In the genomic region with DNA sequence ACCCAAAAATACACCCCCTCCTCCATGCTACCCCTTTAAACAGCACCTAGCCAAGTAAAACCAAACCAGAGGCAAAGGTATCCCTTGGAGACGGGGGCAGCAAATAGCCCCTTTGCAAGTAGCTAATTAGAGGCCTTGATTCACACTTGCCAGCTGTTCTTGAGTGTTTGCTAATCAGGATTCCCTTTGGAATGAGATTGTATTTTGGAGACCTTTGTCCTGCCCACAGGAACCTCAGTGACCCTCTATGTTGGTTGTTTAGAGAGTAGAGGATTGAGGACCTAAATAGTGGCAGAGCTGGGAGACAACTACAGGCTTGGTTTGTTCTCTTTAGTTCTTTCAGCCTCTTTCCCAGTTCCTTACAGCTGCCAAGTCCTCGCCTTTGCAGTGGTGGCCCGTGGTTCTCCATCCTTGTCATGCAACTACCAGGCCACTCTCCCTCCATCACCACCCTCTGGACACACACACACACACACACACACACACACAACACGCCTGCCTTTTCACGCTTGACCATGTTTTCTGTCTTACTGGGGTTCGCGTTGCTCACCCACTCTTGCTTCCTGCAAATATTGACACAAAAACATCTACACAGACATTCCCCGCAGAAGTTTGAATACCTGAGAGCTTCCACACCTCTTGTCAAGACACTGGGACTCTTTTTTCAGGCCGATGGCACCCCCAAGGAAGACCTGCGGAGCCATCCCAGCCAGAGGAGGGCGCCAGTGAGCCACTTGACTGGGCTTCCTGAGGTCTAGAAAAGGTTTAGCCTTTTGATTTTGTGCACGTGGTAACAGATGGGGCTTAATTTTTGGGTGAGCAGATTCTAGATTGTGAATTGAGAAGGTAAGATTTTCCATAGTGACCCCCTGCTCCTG, we compare ENCODE assay signal across 8 cellular contexts.
DNase-seq lines count a peak whose midpoint lies in the region; ATAC-seq and TF ChIP-seq lines count a peak whose summit lies in the region.

No MANE protein-coding gene starts in this region.

- peak; percentile 12 to 43 (median 41) for TF ChIP-seq CTCF in ascending aorta (IDR thresholded peaks at IDR 0.05)
- peak; percentile 66 for TF ChIP-seq CTCF in kidney epithelial cell (IDR thresholded peaks at IDR 0.05; ENCODE audit: insufficient read depth, low read length, poor library complexity, severe bottlenecking)

- H3K27ac Mint-ChIP-seq in T-helper 17 cell: peak overlapping the region; percentile 98

- DNase-seq in NCI-H2196 (lab: John Stamatoyannopoulos, UW; ENCODE audit: unreplicated experiment) (peak; percentile 2), NCI-H2196 treated with DMSO at 0.1 percent for 48 hours (lab: John Stamatoyannopoulos, UW; ENCODE audit: unreplicated experiment) (no peak), T-helper 17 cell (peak; percentile 62 to 91 (median 67)), ascending aorta (ENCODE audit: low spot score in 2 of 2) (peak in 1 of 2 donors; percentile 74), kidney epithelial cell (ENCODE audit: low read depth) (no peak), amniotic stem cell (lab: John Stamatoyannopoulos, UW) (no peak)
- peak; percentile 86 for DNase-seq in stimulated activated CD8-positive, alpha-beta memory T cell treated with anti-CD3 and anti-CD28 coated beads, Interleukin-15, amount 100 ng/mL, for 1 hour (ENCODE audit: low read depth)

- no peak overlapping the region for H3K4me3 Mint-ChIP-seq in T-helper 17 cell

- H3K36me3 Mint-ChIP-seq in T-helper 17 cell (ENCODE audit: low read depth): peaks cover 4% of the 10 kb centered on the region

- peaks cover 0 to 15% of the 10 kb centered on the region in 2 donors for H3K36me3 ChIP-seq in ascending aorta
- H3K36me3 ChIP-seq in kidney epithelial cell (ENCODE audit: control insufficient read depth, insufficient read depth, low read length): no peaks in the 10 kb centered on the region

- no peaks in the 10 kb centered on the region for H3K27me3 Mint-ChIP-seq in T-helper 17 cell

- H3K27ac ChIP-seq in ascending aorta: no peak overlapping the region

- H3K4me1 ChIP-seq in ascending aorta: no peaks in the 10 kb centered on the region

- intact Hi-C loops in ascending aorta (cut with DNase I): no loop called here

- H3K27me3 ChIP-seq in ascending aorta (no peaks in the 10 kb centered on the region), kidney epithelial cell (ENCODE audit: control insufficient read depth, insufficient read depth, low read length) (no peaks in the 10 kb centered on the region)

- H3K4me1 Mint-ChIP-seq in T-helper 17 cell: peaks cover 34% of the 10 kb centered on the region

- ATAC-seq in HG03558 (IDR thresholded peaks at IDR 0.05; ENCODE audit: extremely low read depth, unreplicated experiment): peak; percentile 71
- peak; percentile 61 for ATAC-seq in T-helper 17 cell

- H3K4me3 ChIP-seq in ascending aorta (no peak overlapping the region), kidney epithelial cell (ENCODE audit: low read depth, low read length) (no peak overlapping the region)

- H3K9me3 ChIP-seq in T-helper 17 cell (ENCODE audit: control insufficient read depth, low read length, poor library complexity, severe bottlenecking) (no peaks in the 10 kb centered on the region), ascending aorta (no peaks in the 10 kb centered on the region)

Comparison
In these comparisons a context has a peak if more than half of its experiments do, and no peak if none do; other contexts are left out.
1. DNase-seq: peak in NCI-H2196 (single experiment), T-helper 17 cell (3 of 3) and stimulated activated CD8-positive, alpha-beta memory T cell treated with anti-CD3 and anti-CD28 coated beads, Interleukin-15, amount 100 ng/mL, for 1 hour (single experiment); none in NCI-H2196 treated with DMSO at 0.1 percent for 48 hours (single experiment), kidney epithelial cell (single experiment) and amniotic stem cell (single experiment).